In genomic region chr3:11375333-11376076, GRCh38 we compare ENCODE assay signal across 21 cellular contexts.
A peak's percentile ranks its signal among the peaks of the same experiment; 100 is the strongest.
DNase-seq lines count a peak whose midpoint lies in the region; ATAC-seq, FAIRE-seq and TF ChIP-seq lines count a peak whose summit lies in the region.
"Had no signal": no experiment of that assay in that cellular context is flagged by ENCODE, and none has a peak within 500 bp of the region (broad histone marks: within the 10 kb centered on the region; RNA-seq: fewer than 3 reads in every experiment).

No MANE protein-coding gene starts in this region.

- no peaks in the 10 kb centered on the region for H3K27me3 ChIP-seq in astrocyte (ENCODE audit: insufficient read depth, low read length)
- H3K27me3 ChIP-seq in gastrocnemius medialis, result no peaks in the 10 kb centered on the region
- H3K27me3 ChIP-seq: BE2C had no signal

- H3K36me3 Mint-ChIP-seq in activated T-cell treated with anti-CD3 and anti-CD28 coated beads, Interleukin-2, amount 50 U/mL, for 72 hours (ENCODE audit: insufficient read depth in 2 of 2), result peaks cover 1 to 7% of the 10 kb centered on the region in 2 donors
- H3K36me3 Mint-ChIP-seq in astrocyte (ENCODE audit: low read depth, unreplicated experiment), result peaks cover 11% of the 10 kb centered on the region

- no peak overlapping the region for H3K4me3 Mint-ChIP-seq in activated T-cell treated with anti-CD3 and anti-CD28 coated beads, Interleukin-2, amount 50 U/mL, for 72 hours
- H3K4me3 Mint-ChIP-seq in astrocyte (ENCODE audit: unreplicated experiment), result no peak overlapping the region
- H3K4me3 Mint-ChIP-seq: CD4-positive, CD25-positive, alpha-beta regulatory T cell; GM23338; IgD-negative memory B cell had no signal

- no peaks in the 10 kb centered on the region for H4K20me1 ChIP-seq in astrocyte (ENCODE audit: insufficient read depth, low read length)

- H3K27ac Mint-ChIP-seq in activated T-cell treated with anti-CD3 and anti-CD28 coated beads, Interleukin-2, amount 50 U/mL, for 72 hours, result peak overlapping the region; percentile 59
- no peak overlapping the region for H3K27ac Mint-ChIP-seq in astrocyte (ENCODE audit: unreplicated experiment)
- H3K27ac Mint-ChIP-seq: GM23338, IgD-negative memory B cell had no signal

- H3K4me1 Mint-ChIP-seq in activated T-cell treated with anti-CD3 and anti-CD28 coated beads, Interleukin-2, amount 50 U/mL, for 72 hours (ENCODE audit: low read depth), result peaks cover 6% of the 10 kb centered on the region
- H3K4me1 Mint-ChIP-seq in astrocyte (ENCODE audit: low read depth, unreplicated experiment), result peaks cover 13% of the 10 kb centered on the region

- in situ Hi-C loops in gastrocnemius medialis (cut with MboI; ENCODE audit: low sequenced_read_pairs in 4 of 4), result loop anchor here in 2 of 4 donors (5.0 to 25.0 kb wide), 3 partner anchors 137 to 429 kb away; no protein-coding TSS in a partner anchor

- no peak overlapping the region for H3K27ac ChIP-seq in astrocyte (ENCODE audit: low read depth, low read length)
- peak overlapping the region; percentile 49 to 74 (median 68) for H3K27ac ChIP-seq in gastrocnemius medialis

- TF ChIP-seq POLR2A in gastrocnemius medialis (IDR thresholded peaks at IDR 0.05), result no peak

- H2AFZ ChIP-seq in astrocyte (ENCODE audit: low read depth, low read length), result no peak overlapping the region
- H2AFZ ChIP-seq: GM23338 had no signal

- H3K9ac ChIP-seq in astrocyte (ENCODE audit: low read length), result no peak overlapping the region

- H3K9me3 ChIP-seq in astrocyte (ENCODE audit: insufficient read depth, low read depth, low read length) (no peaks in the 10 kb centered on the region), gastrocnemius medialis (no peaks in the 10 kb centered on the region)
- H3K9me3 ChIP-seq: BE2C had no signal

- H3K4me1 ChIP-seq in astrocyte (ENCODE audit: insufficient read depth, low read length) (peaks cover 12% of the 10 kb centered on the region), gastrocnemius medialis (peaks cover 20 to 28% of the 10 kb centered on the region in 2 donors)
- H3K4me1 ChIP-seq: BE2C had no signal

- TF ChIP-seq CTCF in astrocyte (IDR thresholded peaks at IDR 0.05; ENCODE audit: insufficient read depth, low read depth, low read length) (no peak), fibroblast of the aortic adventitia (IDR thresholded peaks at IDR 0.05; ENCODE audit: insufficient read depth, low read length) (no peak), gastrocnemius medialis (IDR thresholded peaks at IDR 0.05 in 4 of 5, conservative IDR thresholded peaks at IDR 0.05 in 1 of 5) (no peak)

- no peak for FAIRE-seq in astrocyte (lab: Jason Lieb, UNC)
- FAIRE-seq: G401.6 had no signal

- ATAC-seq in activated T-cell treated with anti-CD3 and anti-CD28 coated beads, Interleukin-2, amount 50 U/mL, for 72 hours (replicated peaks in 1 of 2), result no peak
- ATAC-seq in gastrocnemius medialis, result peak; percentile 48 to 72
- ATAC-seq in GM19035 (IDR thresholded peaks at IDR 0.05; ENCODE audit: unreplicated experiment), result no peak
- ATAC-seq: GM23338 had no signal

- H3K27me3 Mint-ChIP-seq in activated T-cell treated with anti-CD3 and anti-CD28 coated beads, Interleukin-2, amount 50 U/mL, for 72 hours (ENCODE audit: low read depth), result no peaks in the 10 kb centered on the region
- no peaks in the 10 kb centered on the region for H3K27me3 Mint-ChIP-seq in astrocyte (ENCODE audit: low read depth, unreplicated experiment)
- H3K27me3 Mint-ChIP-seq: CD4-positive, CD25-positive, alpha-beta regulatory T cell; IgD-negative memory B cell had no signal

- H3K4me3 ChIP-seq in astrocyte (ENCODE audit: insufficient read depth, low read depth, low read length) (no peak overlapping the region), fibroblast of the aortic adventitia (ENCODE audit: low read depth, low read length) (no peak overlapping the region), gastrocnemius medialis (no peak overlapping the region)
- H3K4me3 ChIP-seq: GM23338 had no signal

- no peak for DNase-seq in activated T-cell treated with anti-CD3 and anti-CD28 coated beads, Interleukin-2, amount 50 U/mL, for 72 hours
- no peak for DNase-seq in activated T-cell treated with anti-CD3 and anti-CD28 coated beads, Interleukin-2, amount 50 U/mL, for 48 hours
- DNase-seq in astrocyte (ENCODE audit: low read depth) (peak; percentile 32), fibroblast of the aortic adventitia (ENCODE audit: low read depth) (peak; percentile 79), gastrocnemius medialis (peak; percentile 37 to 50), hepatic stellate cell (ENCODE audit: low spot score) (no peak), T-helper 2 cell (no peak)
- DNase-seq: BE2C; CD4-positive, CD25-positive, alpha-beta regulatory T cell; COR-L47; DMS 273 treated with DMSO at 0.1 percent for 48 hours; HCEC 1CT; NCI-H1105 treated with DMSO at 0.1 percent for 48 hours; NCI-H1694; NCI-H2081 treated with DMSO at 0.1 percent for 48 hours; NCI-H748 treated with DMSO at 0.1 percent for 48 hours; SHP77 treated with DMSO at 0.1 percent for 48 hours had no signal

- intact Hi-C loops in gastrocnemius medialis (cut with DNase I; ENCODE audit: low total_unique reads), result loop anchor here (5.0 kb wide), 1 partner anchor 472 kb away; the partner anchor contains the start of gene TAMM41

- no peaks in the 10 kb centered on the region for H3K79me2 ChIP-seq in astrocyte (ENCODE audit: insufficient read depth, low read length)

- no peak overlapping the region for H3K4me2 ChIP-seq in astrocyte (ENCODE audit: low read length)
- H3K4me2 ChIP-seq: GM23338 had no signal

- no peaks in the 10 kb centered on the region for H3K9me3 Mint-ChIP-seq in activated T-cell treated with anti-CD3 and anti-CD28 coated beads, Interleukin-2, amount 50 U/mL, for 72 hours
- no peaks in the 10 kb centered on the region for H3K9me3 Mint-ChIP-seq in astrocyte (ENCODE audit: unreplicated experiment)
- H3K9me3 Mint-ChIP-seq: CD4-positive, CD25-positive, alpha-beta regulatory T cell; GM23338; IgD-negative memory B cell had no signal

- no peaks in the 10 kb centered on the region for H3K36me3 ChIP-seq in astrocyte (ENCODE audit: insufficient read depth, low read length)
- H3K36me3 ChIP-seq in gastrocnemius medialis, result no peaks in the 10 kb centered on the region
- H3K36me3 ChIP-seq: BE2C had no signal

Comparison
In these comparisons a context has a peak if more than half of its experiments do, and no peak if none do; other contexts are left out.
1. ATAC-seq: peak in gastrocnemius medialis (2 of 2); none in activated T-cell treated with anti-CD3 and anti-CD28 coated beads, Interleukin-2, amount 50 U/mL, for 72 hours (0 of 2) and GM19035 (single experiment).
2. DNase-seq: peak in astrocyte (single experiment), fibroblast of the aortic adventitia (single experiment) and gastrocnemius medialis (2 of 2); none in activated T-cell treated with anti-CD3 and anti-CD28 coated beads, Interleukin-2, amount 50 U/mL, for 72 hours (0 of 2), activated T-cell treated with anti-CD3 and anti-CD28 coated beads, Interleukin-2, amount 50 U/mL, for 48 hours (0 of 2), hepatic stellate cell (single experiment) and T-helper 2 cell (0 of 5).